ENCODE assay signal across 15 cellular contexts in genomic region chr20:34863421-34863965, GRCh38.
"Had no signal": no experiment of that assay in that cellular context is flagged by ENCODE, and none has a peak within 500 bp of the region (broad histone marks: within the 10 kb centered on the region; RNA-seq: fewer than 3 reads in every experiment).

No MANE protein-coding gene starts in this region.

- H3K9me3 ChIP-seq: breast epithelium, suprapubic skin had no signal

- H3K4me1 ChIP-seq: breast epithelium, foreskin keratinocyte had no signal

- DNase-seq: activated naive CD8-positive, alpha-beta T cell treated with anti-CD3 and anti-CD28 coated beads, Interleukin-2, amount 10 ng/mL, durations not matched to agents 7 days and 5 days; activated T-cell treated with anti-CD3 and anti-CD28 coated beads, Interleukin-2, amount 50 U/mL, for 48 hours; aorta; dorsolateral prefrontal cortex; foreskin keratinocyte; stimulated activated CD4-positive, alpha-beta T cell treated with anti-CD3 and anti-CD28 coated beads, Interleukin-2, amount 100 ng/mL, for 48 hours; stimulated activated naive CD8-positive, alpha-beta T cell treated with anti-CD3 and anti-CD28 coated beads, Interleukin-15, Interleukin-2, amounts not matched to agents 100 U/mL and 50 U/mL, for 24 hours; SW 1271 had no signal

- H3K27me3 ChIP-seq: breast epithelium, dorsolateral prefrontal cortex, foreskin keratinocyte, suprapubic skin had no signal

- H3K27ac ChIP-seq: breast epithelium, foreskin keratinocyte, suprapubic skin had no signal

- ATAC-seq: activated CD4-positive, CD25-positive, alpha-beta regulatory T cell treated with anti-CD3 and anti-CD28 coated beads, Interleukin-2, amount 50 U/mL, for 24 hours; foreskin keratinocyte; stimulated activated naive CD8-positive, alpha-beta T cell treated with anti-CD3 and anti-CD28 coated beads, Interleukin-15, Interleukin-2, amounts not matched to agents 100 U/mL and 50 U/mL, for 24 hours had no signal

- H3K4me3 Mint-ChIP-seq: activated naive CD8-positive, alpha-beta T cell treated with anti-CD3 and anti-CD28 coated beads, Interleukin-2, amount 10 ng/mL, durations not matched to agents 7 days and 5 days; nephron; T-helper 2 cell treated with Interferon-gamma antibody and Interleukin-4, amounts not matched to agents 5 μg/mL and 100 μg/mL, for 36 hours had no signal

- FAIRE-seq: endometrium had no signal

- H3K27me3 Mint-ChIP-seq: activated naive CD8-positive, alpha-beta T cell treated with anti-CD3 and anti-CD28 coated beads, Interleukin-2, amount 10 ng/mL, durations not matched to agents 7 days and 5 days had no signal

- H3K27ac Mint-ChIP-seq: activated naive CD8-positive, alpha-beta T cell treated with anti-CD3 and anti-CD28 coated beads, Interleukin-2, amount 10 ng/mL, durations not matched to agents 7 days and 5 days; nephron had no signal

- H3K4me3 ChIP-seq: breast epithelium, dorsolateral prefrontal cortex, lung, suprapubic skin had no signal

- H3K36me3 ChIP-seq: breast epithelium had no signal

- H3K9me3 Mint-ChIP-seq: activated naive CD8-positive, alpha-beta T cell treated with anti-CD3 and anti-CD28 coated beads, Interleukin-2, amount 10 ng/mL, durations not matched to agents 7 days and 5 days; nephron; T-helper 2 cell treated with Interferon-gamma antibody and Interleukin-4, amounts not matched to agents 5 μg/mL and 100 μg/mL, for 36 hours had no signal
